In genomic region chr13:110425444-110425780, GRCh38 we compare ENCODE assay signal across 19 cellular contexts.
A peak's percentile ranks its signal among the peaks of the same experiment; 100 is the strongest.
DNase-seq lines count a peak whose midpoint lies in the region; ATAC-seq and TF ChIP-seq lines count a peak whose summit lies in the region.
"Had no signal": no experiment of that assay in that cellular context is flagged by ENCODE, and none has a peak within 500 bp of the region (broad histone marks: within the 10 kb centered on the region; RNA-seq: fewer than 3 reads in every experiment).

No MANE protein-coding gene starts in this region.

- in situ Hi-C loops in gastrocnemius medialis (cut with MboI; ENCODE audit: low sequenced_read_pairs in 4 of 4) = no loop called here

- intact Hi-C loops in vagina (cut with DNase I) (no loop called here), gastrocnemius medialis (cut with DNase I; ENCODE audit: low total_unique reads) (no loop called here)
- intact Hi-C loops in activated naive CD4-positive, alpha-beta T cell treated with anti-CD3 and anti-CD28 coated beads for 36 hours (cut with micrococcal nuclease) = no loop called here

- peaks cover 49% of the 10 kb centered on the region for H3K36me3 Mint-ChIP-seq in nephron (ENCODE audit: low read depth)
- no peaks in the 10 kb centered on the region for H3K36me3 Mint-ChIP-seq in activated naive CD4-positive, alpha-beta T cell treated with anti-CD3 and anti-CD28 coated beads for 36 hours (ENCODE audit: low read depth)
- H3K36me3 Mint-ChIP-seq: activated CD4-positive, alpha-beta memory T cell treated with anti-CD3 and anti-CD28 coated beads for 36 hours had no signal

- H3K27me3 Mint-ChIP-seq in nephron (ENCODE audit: low read depth) = no peaks in the 10 kb centered on the region
- H3K27me3 Mint-ChIP-seq in activated naive CD4-positive, alpha-beta T cell treated with anti-CD3 and anti-CD28 coated beads for 36 hours (ENCODE audit: low read depth) = peaks cover 72% of the 10 kb centered on the region

- H3K27ac Mint-ChIP-seq in nephron = peak overlapping the region in 2 of 3 experiments; percentile 5 to 23
- no peak overlapping the region for H3K27ac Mint-ChIP-seq in activated naive CD4-positive, alpha-beta T cell treated with anti-CD3 and anti-CD28 coated beads for 36 hours
- H3K27ac Mint-ChIP-seq: activated CD4-positive, alpha-beta memory T cell treated with anti-CD3 and anti-CD28 coated beads for 36 hours had no signal

- H3K4me3 ChIP-seq in vagina = no peak overlapping the region
- no peak overlapping the region for H3K4me3 ChIP-seq in gastrocnemius medialis
- H3K4me3 ChIP-seq: adrenal gland, BLaER1, Peyer's patch, prostate gland had no signal

- H3K4me3 Mint-ChIP-seq in nephron = no peak overlapping the region
- no peak overlapping the region for H3K4me3 Mint-ChIP-seq in activated naive CD4-positive, alpha-beta T cell treated with anti-CD3 and anti-CD28 coated beads for 36 hours
- H3K4me3 Mint-ChIP-seq: activated CD4-positive, alpha-beta memory T cell treated with anti-CD3 and anti-CD28 coated beads for 36 hours; activated T-cell treated with anti-CD3 and anti-CD28 coated beads, Interleukin-2, amount 50 U/mL, for 4 hours had no signal

- TF ChIP-seq POLR2A in vagina (IDR thresholded peaks at IDR 0.05) (no peak), gastrocnemius medialis (IDR thresholded peaks at IDR 0.05) (no peak)

- TF ChIP-seq CTCF in nephron (IDR thresholded peaks at IDR 0.05; ENCODE audit: unreplicated experiment in 3 of 3) (no peak), vagina (IDR thresholded peaks at IDR 0.05) (no peak), gastrocnemius medialis (IDR thresholded peaks at IDR 0.05 in 4 of 5, conservative IDR thresholded peaks at IDR 0.05 in 1 of 5) (no peak)

- H3K27me3 ChIP-seq in vagina (no peaks in the 10 kb centered on the region), gastrocnemius medialis (no peaks in the 10 kb centered on the region)
- H3K27me3 ChIP-seq: adrenal gland, Peyer's patch had no signal

- H3K27ac ChIP-seq in vagina (peak overlapping the region; percentile 19), gastrocnemius medialis (no peak overlapping the region)
- H3K27ac ChIP-seq: adrenal gland, BLaER1, Peyer's patch had no signal

- CTCF ChIA-PET in activated naive CD4-positive, alpha-beta T cell treated with anti-CD3 and anti-CD28 coated beads for 36 hours (lab: Charles Lee) = no interaction called here

- peak; percentile 89 for DNase-seq in LHCN-M2 (ENCODE audit: low read depth)
- DNase-seq in dermis blood vessel endothelial cell = peak; percentile 91
- no peak for DNase-seq in vagina (ENCODE audit: extremely low spot score in 2 of 2)
- DNase-seq in activated naive CD4-positive, alpha-beta T cell treated with anti-CD3 and anti-CD28 coated beads for 36 hours = no peak
- DNase-seq in gastrocnemius medialis = no peak
- no peak for DNase-seq in stimulated activated CD4-positive, alpha-beta T cell treated with anti-CD3 and anti-CD28 coated beads, Interleukin-2, amount 100 ng/mL, for 24 hours
- DNase-seq: activated CD4-positive, alpha-beta memory T cell treated with anti-CD3 and anti-CD28 coated beads for 36 hours; activated T-cell treated with anti-CD3 and anti-CD28 coated beads, Interleukin-2, amount 50 U/mL, for 4 hours; cortex of kidney; DMS153; MV-4-11; NCI-H2107; NCI-H774; Peyer's patch had no signal

- peaks cover 0 to 4% of the 10 kb centered on the region in 2 donors for H3K36me3 ChIP-seq in vagina
- H3K36me3 ChIP-seq in gastrocnemius medialis = no peaks in the 10 kb centered on the region
- H3K36me3 ChIP-seq: BLaER1, prostate gland had no signal

- ATAC-seq in gastrocnemius medialis = no peak
- ATAC-seq: activated T-cell treated with anti-CD3 and anti-CD28 coated beads, Interleukin-2, amount 50 U/mL, for 4 hours; left lobe of liver had no signal

- H3K9me3 ChIP-seq in vagina (no peaks in the 10 kb centered on the region), gastrocnemius medialis (no peaks in the 10 kb centered on the region)
- H3K9me3 ChIP-seq: adrenal gland, BLaER1, Peyer's patch, prostate gland had no signal

- no peaks in the 10 kb centered on the region for H3K9me3 Mint-ChIP-seq in nephron
- H3K9me3 Mint-ChIP-seq in activated naive CD4-positive, alpha-beta T cell treated with anti-CD3 and anti-CD28 coated beads for 36 hours = no peaks in the 10 kb centered on the region
- H3K9me3 Mint-ChIP-seq: activated CD4-positive, alpha-beta memory T cell treated with anti-CD3 and anti-CD28 coated beads for 36 hours; activated T-cell treated with anti-CD3 and anti-CD28 coated beads, Interleukin-2, amount 50 U/mL, for 4 hours had no signal

- no peaks in the 10 kb centered on the region for H3K4me1 ChIP-seq in vagina
- peaks cover 0 to 5% of the 10 kb centered on the region in 2 donors for H3K4me1 ChIP-seq in gastrocnemius medialis
- H3K4me1 ChIP-seq: adrenal gland, prostate gland had no signal

- H3K4me1 Mint-ChIP-seq in nephron = peaks cover 14% of the 10 kb centered on the region
- peaks cover 23% of the 10 kb centered on the region for H3K4me1 Mint-ChIP-seq in activated naive CD4-positive, alpha-beta T cell treated with anti-CD3 and anti-CD28 coated beads for 36 hours (ENCODE audit: low read depth)

Comparison
In these comparisons a context has a peak if more than half of its experiments do, and no peak if none do; other contexts are left out.
1. DNase-seq: peak in LHCN-M2 (single experiment) and dermis blood vessel endothelial cell (single experiment); none in vagina (0 of 2), activated naive CD4-positive, alpha-beta T cell treated with anti-CD3 and anti-CD28 coated beads for 36 hours (single experiment), gastrocnemius medialis (0 of 2) and stimulated activated CD4-positive, alpha-beta T cell treated with anti-CD3 and anti-CD28 coated beads, Interleukin-2, amount 100 ng/mL, for 24 hours (0 of 2).